ENCODE assay signal across 8 cellular contexts in genomic region chr16:90022209-90023077, GRCh38. TPM values are rescaled to one million over a fixed set of nuclear protein-coding genes. Genes with fewer than 3 reads are reported as not detected.
DNase-seq lines count a peak whose midpoint lies in the region; ATAC-seq, FAIRE-seq and TF ChIP-seq lines count a peak whose summit lies in the region.

No MANE protein-coding gene starts in this region.

- H3K9ac ChIP-seq in GM23248 = peak overlapping the region; percentile 90

- H3K36me3 ChIP-seq in GM23248 (ENCODE audit: low read depth) (no peaks in the 10 kb centered on the region), adrenal gland (replicated peaks in 1 of 2) (no peaks in the 10 kb centered on the region), psoas muscle (ENCODE audit: insufficient read depth in 1 of 2, low read depth in 1 of 2) (no peaks in the 10 kb centered on the region), urinary bladder (ENCODE audit: insufficient read depth) (no peaks in the 10 kb centered on the region)

- intact Hi-C loops in adrenal gland (cut with DNase I) = no loop called here
- intact Hi-C loops in left cardiac atrium (cut with DNase I) = no loop called here
- intact Hi-C loops in psoas muscle (cut with DNase I) = no loop called here

- DNase-seq in D721Med (ENCODE audit: insufficient read length, low spot score) (peak; percentile 78), GM23248 (peak; percentile 95), NCI-H1092 (lab: John Stamatoyannopoulos, UW) (peak; percentile 93), SW 1271 (lab: John Stamatoyannopoulos, UW) (peak; percentile 73 to 82), adrenal gland (peak; percentile 91 to 96 (median 95)), left cardiac atrium (peak; percentile 96), psoas muscle (peak; percentile 92 to 96)

- TF ChIP-seq CTCF in D721Med (IDR thresholded peaks at IDR 0.05; ENCODE audit: insufficient read depth, missing control alignments) (no peak), adrenal gland (IDR thresholded peaks at IDR 0.05) (no peak), psoas muscle (IDR thresholded peaks at IDR 0.05) (no peak)

- H3K27ac ChIP-seq in GM23248 = peak overlapping the region; percentile 47
- peak overlapping the region in 4 of 5 donors; percentile 1 to 76 (median 46) for H3K27ac ChIP-seq in adrenal gland
- H3K27ac ChIP-seq in psoas muscle = peak overlapping the region; percentile 59
- no peak overlapping the region for H3K27ac ChIP-seq in urinary bladder (ENCODE audit: low read depth)

- no peak for FAIRE-seq in D721Med (lab: Jason Lieb, UNC)

- H3K4me1 ChIP-seq in GM23248 (ENCODE audit: insufficient read depth) = peaks cover 18% of the 10 kb centered on the region
- peaks cover 8 to 28% of the 10 kb centered on the region in 2 donors for H3K4me1 ChIP-seq in adrenal gland (replicated peaks in 1 of 2)
- H3K4me1 ChIP-seq in psoas muscle = peaks cover 32% of the 10 kb centered on the region
- no peaks in the 10 kb centered on the region for H3K4me1 ChIP-seq in urinary bladder (ENCODE audit: insufficient read depth)

- H3K9me3 ChIP-seq in GM23248 (ENCODE audit: low read depth) (no peaks in the 10 kb centered on the region), adrenal gland (replicated peaks in 1 of 3) (no peaks in the 10 kb centered on the region), psoas muscle (no peaks in the 10 kb centered on the region)

- H3K9me2 ChIP-seq in GM23248 (ENCODE audit: insufficient read depth) = no peaks in the 10 kb centered on the region

- H3K27me3 ChIP-seq in GM23248 (replicated peaks; ENCODE audit: insufficient read depth) = no peaks in the 10 kb centered on the region
- H3K27me3 ChIP-seq in adrenal gland = no peaks in the 10 kb centered on the region
- no peaks in the 10 kb centered on the region for H3K27me3 ChIP-seq in psoas muscle (ENCODE audit: insufficient read depth in 3 of 3, low read length in 2 of 3)

- peak in 1 of 2 donors; percentile 19 for TF ChIP-seq POLR2A in adrenal gland (IDR thresholded peaks at IDR 0.05)

- peaks cover 16% of the 10 kb centered on the region for H3F3A ChIP-seq in GM23248 (ENCODE audit: insufficient read depth)

- 0 to 5% methylated on average over 43 to 57 of the region's 57 CpGs for WGBS in GM23248 (ENCODE audit: low coverage in 1 of 2, low lambda C conversion rate in 2 of 2, missing lambda C conversion rate in 2 of 2), 2 experiments
- 5 to 51% (median 8%) methylated on average over 4 to 57 of the region's 57 CpGs for WGBS in adrenal gland, 4 donors
- 5% methylated on average over 56 to 57 of the region's 57 CpGs for WGBS in psoas muscle, 3 donors
- 5% methylated on average over 57 of the region's 57 CpGs for WGBS in urinary bladder

- peaks cover 20% of the 10 kb centered on the region for H3K79me2 ChIP-seq in GM23248 (ENCODE audit: insufficient read depth)

- H3K4me3 ChIP-seq in GM23248 (peak overlapping the region; percentile 85), adrenal gland (peak overlapping the region; percentile 21 to 78 (median 60)), psoas muscle (peak overlapping the region; percentile 86), urinary bladder (ENCODE audit: low read depth, low read length) (peak overlapping the region; percentile 77)

- peak overlapping the region; percentile 76 for H2AFZ ChIP-seq in GM23248

- H4K20me1 ChIP-seq in GM23248 (ENCODE audit: insufficient read depth) = no peaks in the 10 kb centered on the region

- peak overlapping the region; percentile 98 for H3K4me2 ChIP-seq in GM23248 (ENCODE audit: unreplicated experiment)

- ATAC-seq in left cardiac atrium (peak; percentile 92 to 96), psoas muscle (peak; percentile 75 to 92 (median 88))

- in situ Hi-C loops in GM23248 (cut with MboI) = no loop called here

RNA-seq across cellular contexts. Expression of gene DBNDD1, which starts 3.2 kb away (rescaled TPM):
- 2.0 and 3.1 TPM in 2 replicates for total RNA-seq in GM23248 (2014; rRNA removed; shearing (Covaris generic))
- polyA plus RNA-seq in GM23248 (2016; fragmentation: Nextera tagmentation; extraction: Ambion mirVana) (1.4 and 1.6 TPM in 2 replicates), adrenal gland (1 to 10 TPM; 3.3 to 6.7 (median 5.5) TPM), psoas muscle (10 to 100 TPM; 14.1 to 25.4 (median 17.0) TPM), urinary bladder (1.4 TPM)
- total RNA-seq in adrenal gland (10 to 100 TPM in 1 of 8 donors, 1 to 10 TPM in 7; 4.8 to 24.2 (median 8.0) TPM), left cardiac atrium (1 to 10 TPM; 2.2 to 2.6 TPM), psoas muscle (10 to 100 TPM; 14.7 to 37.8 (median 20.6) TPM), urinary bladder (0.26 TPM)

RNA-seq across cellular contexts. Expression of gene PRDM7, which starts 54.7 kb away (rescaled TPM):
- total RNA-seq in GM23248 (2014; rRNA removed; shearing (Covaris generic)) = not detected in 2 replicates
- polyA plus RNA-seq in GM23248 (2016; fragmentation: Nextera tagmentation; extraction: Ambion mirVana) (not detected in 2 replicates), adrenal gland (not detected), psoas muscle (not detected), urinary bladder (not detected)
- total RNA-seq in adrenal gland (not detected), left cardiac atrium (not detected), psoas muscle (not detected), urinary bladder (not detected)
